In the genomic region with DNA sequence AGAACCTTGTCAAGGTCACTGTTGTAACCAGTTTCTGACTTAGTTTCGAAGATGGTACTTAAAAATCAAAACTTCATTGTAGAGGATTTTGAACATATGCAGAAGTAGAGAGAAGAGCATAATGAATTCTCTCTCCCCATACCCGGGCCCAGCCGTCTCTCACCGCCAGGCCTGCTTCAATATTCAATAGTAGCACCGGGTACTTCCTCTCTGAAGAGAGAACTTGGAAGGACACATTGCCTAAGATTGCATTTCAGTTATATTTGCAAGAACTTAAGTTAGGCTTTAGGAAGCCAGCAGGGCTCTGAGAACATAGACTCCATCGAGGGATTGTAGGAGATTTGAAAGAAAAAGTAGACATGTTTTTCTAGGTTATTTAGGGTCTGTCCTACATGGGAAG, we compare ENCODE assay signal across 17 cellular contexts. TPM values are rescaled to one million over a fixed set of nuclear protein-coding genes. Genes with fewer than 3 reads are reported as not detected.
DNase-seq lines count a peak whose midpoint lies in the region; ATAC-seq and TF ChIP-seq lines count a peak whose summit lies in the region.
"Had no signal": no experiment of that assay in that cellular context is flagged by ENCODE, and none has a peak within 500 bp of the region (broad histone marks: within the 10 kb centered on the region; RNA-seq: fewer than 3 reads in every experiment).

No MANE protein-coding gene starts in this region.

- H3K4me1 ChIP-seq in right atrium auricular region, result peaks cover 0 to 53% of the 10 kb centered on the region in 2 donors

- H3K9me3 ChIP-seq in right atrium auricular region, result no peaks in the 10 kb centered on the region
- H3K9me3 ChIP-seq: A549 had no signal

- H3K36me3 ChIP-seq in right atrium auricular region, result no peaks in the 10 kb centered on the region

- H3K9me3 Mint-ChIP-seq in immature natural killer cell, result no peaks in the 10 kb centered on the region
- H3K9me3 Mint-ChIP-seq in activated T-cell treated with anti-CD3 and anti-CD28 coated beads, Interleukin-2, amount 50 U/mL, for 24 hours, result no peaks in the 10 kb centered on the region

- H3K4me3 ChIP-seq in right atrium auricular region, result no peak overlapping the region
- H3K4me3 ChIP-seq in NB4 (ENCODE audit: low read depth, low read length), result no peak overlapping the region
- H3K4me3 ChIP-seq: A549 had no signal

- peaks cover 0 to 1% (median 0%) of the 10 kb centered on the region in 3 donors for H3K27me3 Mint-ChIP-seq in immature natural killer cell (ENCODE audit: low read depth in 3 of 3)
- H3K27me3 Mint-ChIP-seq in activated T-cell treated with anti-CD3 and anti-CD28 coated beads, Interleukin-2, amount 50 U/mL, for 24 hours, result no peaks in the 10 kb centered on the region

- H3K4me3 Mint-ChIP-seq in immature natural killer cell, result no peak overlapping the region
- H3K4me3 Mint-ChIP-seq in activated T-cell treated with anti-CD3 and anti-CD28 coated beads, Interleukin-2, amount 50 U/mL, for 24 hours, result no peak overlapping the region

- ATAC-seq in Right ventricle myocardium inferior, result no peak
- ATAC-seq: A549, Panc1 had no signal

- intact Hi-C loops in Right ventricle myocardium inferior (cut with DNase I), result no loop called here

- no peak for DNase-seq in right atrium auricular region (ENCODE audit: low spot score)
- DNase-seq in Right ventricle myocardium inferior (ENCODE audit: missing footprints), result no peak
- DNase-seq in NB4 (ENCODE audit: low read depth), result peak; percentile 48
- DNase-seq in caudate nucleus (lab: John Stamatoyannopoulos, UW), result no peak
- DNase-seq in immature natural killer cell, result no peak
- DNase-seq in NCI-H1436 (lab: John Stamatoyannopoulos, UW), result no peak
- no peak for DNase-seq in activated T-cell treated with anti-CD3 and anti-CD28 coated beads, Interleukin-2, amount 50 U/mL, for 24 hours
- no peak for DNase-seq in SW 1271 (lab: John Stamatoyannopoulos, UW)
- DNase-seq: COR-L47, NCI-H2029, NCI-H2171 treated with DMSO at 0.1 percent for 48 hours, NCI-H446 treated with DMSO at 0.1 percent for 48 hours, SHP77 had no signal

- peak overlapping the region; percentile 41 to 77 for H3K27ac ChIP-seq in right atrium auricular region
- H3K27ac ChIP-seq in caudate nucleus (ENCODE audit: low read depth, low read length), result peak overlapping the region; percentile 11
- H3K27ac ChIP-seq: A549, C4-2B, KMS-11 had no signal

- H3K27ac Mint-ChIP-seq in immature natural killer cell, result no peak overlapping the region
- H3K27ac Mint-ChIP-seq in activated T-cell treated with anti-CD3 and anti-CD28 coated beads, Interleukin-2, amount 50 U/mL, for 24 hours, result no peak overlapping the region

- peaks cover 22 to 44% of the 10 kb centered on the region in 2 donors for H3K4me1 Mint-ChIP-seq in immature natural killer cell
- peaks cover 32% of the 10 kb centered on the region for H3K4me1 Mint-ChIP-seq in activated T-cell treated with anti-CD3 and anti-CD28 coated beads, Interleukin-2, amount 50 U/mL, for 24 hours (ENCODE audit: low read depth)

- no peak for TF ChIP-seq POLR2A in NB4 (IDR thresholded peaks at IDR 0.05; ENCODE audit: extremely low read depth, insufficient read length)

- TF ChIP-seq CTCF in right atrium auricular region (IDR thresholded peaks at IDR 0.05), result no peak
- TF ChIP-seq CTCF in NB4 (IDR thresholded peaks at IDR 0.05; ENCODE audit: low read depth, low read length), result no peak

- H3K36me3 Mint-ChIP-seq in immature natural killer cell, result peaks cover 0 to 4% (median 0%) of the 10 kb centered on the region in 3 donors
- peaks cover 8% of the 10 kb centered on the region for H3K36me3 Mint-ChIP-seq in activated T-cell treated with anti-CD3 and anti-CD28 coated beads, Interleukin-2, amount 50 U/mL, for 24 hours (ENCODE audit: low read depth)

- H3K27me3 ChIP-seq in right atrium auricular region, result no peaks in the 10 kb centered on the region

RNA-seq across cellular contexts. Expression of a gene that starts 19.1 kb away (rescaled TPM):
- 10 to 100 TPM; 39.2 to 54.1 TPM for total RNA-seq in right atrium auricular region
- total RNA-seq in Right ventricle myocardium inferior, result 22.5 TPM
- polyA plus RNA-seq in immature natural killer cell, result 1 to 10 TPM in 2 of 3 donors, under 1 TPM in 1; 0.85 to 3.1 (median 1.3) TPM
